In genomic region chr5:122639852-122640251, GRCh38 we compare ENCODE assay signal across 22 cellular contexts.
DNase-seq lines count a peak whose midpoint lies in the region; ATAC-seq and TF ChIP-seq lines count a peak whose summit lies in the region.
"Had no signal": no experiment of that assay in that cellular context is flagged by ENCODE, and none has a peak within 500 bp of the region (broad histone marks: within the 10 kb centered on the region; RNA-seq: fewer than 3 reads in every experiment).

No MANE protein-coding gene starts in this region.

- H3K4me3 Mint-ChIP-seq in chondrocyte (ENCODE audit: unreplicated experiment) (no peak overlapping the region), neural progenitor cell (no peak overlapping the region)

- no peaks in the 10 kb centered on the region for H3K27me3 ChIP-seq in neural progenitor cell

- no peaks in the 10 kb centered on the region for H3K79me2 ChIP-seq in neural progenitor cell (ENCODE audit: low read depth)

- H3K4me2 ChIP-seq in neural progenitor cell, result peak overlapping the region; percentile 35

- no peak for TF ChIP-seq CTCF in chondrocyte (IDR thresholded peaks at IDR 0.05)
- TF ChIP-seq CTCF in neural progenitor cell (IDR thresholded peaks at IDR 0.05), result no peak

- peak overlapping the region; percentile 35 for H2AFZ ChIP-seq in neural progenitor cell (replicated peaks)
- H2AFZ ChIP-seq: GM23248 had no signal

- H3K9me3 Mint-ChIP-seq in chondrocyte (ENCODE audit: low read depth) (peaks cover 6% of the 10 kb centered on the region), neural progenitor cell (peaks cover 12% of the 10 kb centered on the region)

- H3K27me3 Mint-ChIP-seq in chondrocyte (ENCODE audit: low read depth) (no peaks in the 10 kb centered on the region), neural progenitor cell (ENCODE audit: insufficient read depth, low read depth) (no peaks in the 10 kb centered on the region)

- H3K36me3 Mint-ChIP-seq in chondrocyte (ENCODE audit: low read depth) (peaks cover 1% of the 10 kb centered on the region), neural progenitor cell (no peaks in the 10 kb centered on the region)

- ATAC-seq in GM18909 (IDR thresholded peaks at IDR 0.05; ENCODE audit: poor library complexity, unreplicated experiment) (no peak), GM21737 (IDR thresholded peaks at IDR 0.05; ENCODE audit: unreplicated experiment) (no peak), HG03039 (IDR thresholded peaks at IDR 0.05; ENCODE audit: unreplicated experiment) (no peak)
- ATAC-seq: PC-3 had no signal

- H3K9ac ChIP-seq in neural progenitor cell, result no peak overlapping the region
- H3K9ac ChIP-seq: GM23248 had no signal

- H3K4me3 ChIP-seq in neural progenitor cell, result no peak overlapping the region
- H3K4me3 ChIP-seq: GM23248 had no signal

- peak; percentile 2 for DNase-seq in ELR (ENCODE audit: low read depth)
- DNase-seq in RKO (ENCODE audit: low spot score), result peak; percentile 20
- DNase-seq in chondrocyte (ENCODE audit: low spot score), result no peak
- no peak for DNase-seq in neural progenitor cell (ENCODE audit: low spot score)
- no peak for DNase-seq in HT-29 (ENCODE audit: low spot score)
- DNase-seq: DMS153; DND-41; GM23248; HCEC 1CT; MV-4-11; NCI-H1105; NCI-H1436 treated with DMSO at 0.1 percent for 48 hours; NCI-H187 treated with DMSO at 0.1 percent for 48 hours; NCI-H524; NCI-H774; NK-92 treated with Interleukin-12 subunit alpha and Interleukin-12 subunit beta, amount 100 ng/mL, for 24 hours; PC-3; RPMI8226; SHP77 treated with DMSO at 0.1 percent for 48 hours had no signal

- H3K4me1 Mint-ChIP-seq in chondrocyte (ENCODE audit: low read depth) (peaks cover 11% of the 10 kb centered on the region), neural progenitor cell (peaks cover 12% of the 10 kb centered on the region)

- no peaks in the 10 kb centered on the region for H3K36me3 ChIP-seq in neural progenitor cell

- peaks cover 14% of the 10 kb centered on the region for H3K4me1 ChIP-seq in neural progenitor cell

- no peaks in the 10 kb centered on the region for H3F3A ChIP-seq in neural progenitor cell (ENCODE audit: low read depth)

- no peak overlapping the region for H3K27ac ChIP-seq in neural progenitor cell
- H3K27ac ChIP-seq: GM23248 had no signal

- H3K27ac Mint-ChIP-seq in chondrocyte (ENCODE audit: unreplicated experiment), result peak overlapping the region; percentile 49
- no peak overlapping the region for H3K27ac Mint-ChIP-seq in neural progenitor cell

- H3K9me3 ChIP-seq in neural progenitor cell (ENCODE audit: low read depth), result no peaks in the 10 kb centered on the region

- no peaks in the 10 kb centered on the region for H4K20me1 ChIP-seq in neural progenitor cell (ENCODE audit: low read depth)

Comparison
In these comparisons a context has a peak if more than half of its experiments do, and no peak if none do; other contexts are left out.
1. DNase-seq: peak in ELR (single experiment) and RKO (single experiment); none in chondrocyte (single experiment), neural progenitor cell (single experiment) and HT-29 (single experiment).